In the genomic region with DNA sequence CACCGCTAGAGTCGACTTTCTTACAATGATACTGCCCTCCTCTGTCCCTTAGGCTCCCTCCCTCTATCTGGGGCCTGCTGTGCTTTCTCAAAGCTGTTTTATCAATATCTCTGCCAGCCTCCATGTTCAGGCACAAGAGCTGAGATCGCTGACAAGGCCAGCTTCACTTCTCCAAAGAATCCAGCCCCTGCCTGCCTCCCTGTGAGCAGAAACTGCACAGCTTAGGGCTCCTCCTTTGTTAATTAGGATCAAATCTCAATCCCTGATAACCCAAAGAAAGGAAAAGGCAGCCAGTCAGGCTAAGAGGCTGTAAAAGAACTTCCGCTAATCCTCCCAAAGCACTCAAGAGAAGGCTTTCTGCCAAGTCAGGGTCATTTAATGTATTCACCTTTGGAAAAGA, we compare ENCODE assay signal across 22 cellular contexts.
DNase-seq lines count a peak whose midpoint lies in the region; ATAC-seq, FAIRE-seq and TF ChIP-seq lines count a peak whose summit lies in the region.
"Had no signal": no experiment of that assay in that cellular context is flagged by ENCODE, and none has a peak within 500 bp of the region (broad histone marks: within the 10 kb centered on the region; RNA-seq: fewer than 3 reads in every experiment).

No MANE protein-coding gene starts in this region.

- BruUV-seq in A673 (replicated peaks; lab: Mats Ljungman, UMichigan) (no TSS peak), K562 (replicated peaks; lab: Mats Ljungman, UMichigan) (no TSS peak)

- no peak overlapping the region for H3K4me3 Mint-ChIP-seq in mesothelial cell of epicardium
- no peak overlapping the region for H3K4me3 Mint-ChIP-seq in CD4-positive, alpha-beta T cell
- H3K4me3 Mint-ChIP-seq: activated B cell treated with CpG ODN at 0.5 μM for 24 hours; activated CD4-positive, alpha-beta memory T cell treated with anti-CD3 and anti-CD28 coated beads, Interleukin-2, amount 10 ng/mL, durations not matched to agents 7 days and 5 days; natural killer cell had no signal

- POLR2A ChIA-PET in A673 (lab: Charles Lee; ENCODE audit: low non-redundant PET), result interaction anchor here (0.6 kb wide), 1 partner anchor 93 kb away, joined by 3 read pairs; no protein-coding TSS in a partner anchor
- POLR2A ChIA-PET in K562 (lab: Yijun Ruan, JAX), result interaction anchor here (0.7 to 1.1 kb wide), 2 partner anchors 9 to 14 kb away, joined by 3 to 4 read pairs; no protein-coding TSS in a partner anchor
- POLR2A ChIA-PET in CD4-positive, alpha-beta T cell (lab: Charles Lee), result no interaction called here

- H2AFZ ChIP-seq in K562 (ENCODE audit: low read depth, low read length), result peak overlapping the region; percentile 41; the same call in 1 of the 2 replicates

- intact Hi-C loops in A673 (cut with micrococcal nuclease; ENCODE audit: unreplicated experiment) (no loop called here), K562 (cut with micrococcal nuclease) (no loop called here)
- intact Hi-C loops in CD4-positive, alpha-beta T cell (cut with DNase I, micrococcal nuclease), result no loop called here

- no peaks in the 10 kb centered on the region for H3K9me1 ChIP-seq in K562 (ENCODE audit: control insufficient read depth, insufficient read depth, low read length)

- WGBS in K562 (ENCODE audit: insufficient coverage, low coverage, missing lambda C conversion rate), result 13% methylated on average over 4 of the region's 4 CpGs

- H3K4me1 ChIP-seq in A673 (ENCODE audit: insufficient read depth, low read length, poor library complexity, severe bottlenecking), result peaks cover 14% of the 10 kb centered on the region
- H3K4me1 ChIP-seq in K562 (replicated peaks in 1 of 2; ENCODE audit: control insufficient read depth in 2 of 2, insufficient read depth in 2 of 2, low read length in 2 of 2), result no peaks in the 10 kb centered on the region
- H3K4me1 ChIP-seq: tibial artery had no signal

- H3K27ac Mint-ChIP-seq in mesothelial cell of epicardium, result peak overlapping the region; percentile 86
- no peak overlapping the region for H3K27ac Mint-ChIP-seq in CD4-positive, alpha-beta T cell
- H3K27ac Mint-ChIP-seq: activated B cell treated with CpG ODN at 0.5 μM for 24 hours; activated CD4-positive, alpha-beta memory T cell treated with anti-CD3 and anti-CD28 coated beads, Interleukin-2, amount 10 ng/mL, durations not matched to agents 7 days and 5 days; natural killer cell had no signal

- no peaks in the 10 kb centered on the region for H3K79me2 ChIP-seq in K562 (ENCODE audit: control insufficient read depth, insufficient read depth, low read length)

- peaks cover 16% of the 10 kb centered on the region for H3K27me3 Mint-ChIP-seq in mesothelial cell of epicardium (ENCODE audit: low read depth)
- H3K27me3 Mint-ChIP-seq in CD4-positive, alpha-beta T cell, result no peaks in the 10 kb centered on the region
- H3K27me3 Mint-ChIP-seq: activated B cell treated with CpG ODN at 0.5 μM for 24 hours; activated CD4-positive, alpha-beta memory T cell treated with anti-CD3 and anti-CD28 coated beads, Interleukin-2, amount 10 ng/mL, durations not matched to agents 7 days and 5 days had no signal

- no peak for TF ChIP-seq EP300 in K562 (IDR thresholded peaks at IDR 0.05; ENCODE audit: low read length)

- H3K9me3 Mint-ChIP-seq in mesothelial cell of epicardium, result peaks cover 4% of the 10 kb centered on the region
- H3K9me3 Mint-ChIP-seq in CD4-positive, alpha-beta T cell, result peaks cover 5% of the 10 kb centered on the region
- H3K9me3 Mint-ChIP-seq: activated B cell treated with CpG ODN at 0.5 μM for 24 hours, natural killer cell had no signal

- TF ChIP-seq POLR2A in K562 (conservative IDR thresholded peaks at IDR 0.05), result no peak

- TF ChIP-seq RAD21 in K562 (CRISPR knock-in tag; conservative IDR thresholded peaks at IDR 0.05 in 1 of 2, IDR thresholded peaks at IDR 0.05 in 1 of 2), result no peak

- H3K9me3 ChIP-seq in A673 (ENCODE audit: low read depth, low read length, poor library complexity, severe bottlenecking) (no peaks in the 10 kb centered on the region), K562 (replicated peaks; ENCODE audit: control insufficient read depth, insufficient read depth, low read depth, low read length) (no peaks in the 10 kb centered on the region)
- no peaks in the 10 kb centered on the region for H3K9me3 ChIP-seq in CD4-positive, alpha-beta T cell (ENCODE audit: control insufficient read depth, low read length)
- H3K9me3 ChIP-seq: tibial artery had no signal

- H3K9ac ChIP-seq in K562 (ENCODE audit: insufficient read depth in 1 of 2, low read depth in 2 of 2, low read length in 2 of 2), result no peak overlapping the region

- H3K27me3 ChIP-seq in A673 (replicated peaks; ENCODE audit: insufficient read depth, low read depth, low read length, poor library complexity), result no peaks in the 10 kb centered on the region
- H3K27me3 ChIP-seq in K562 (ENCODE audit: control insufficient read depth in 2 of 2, insufficient read depth in 2 of 2, low read length in 2 of 2), result no peaks in the 10 kb centered on the region
- H3K27me3 ChIP-seq in CD4-positive, alpha-beta T cell (ENCODE audit: control insufficient read depth, insufficient read depth, low read length), result no peaks in the 10 kb centered on the region
- H3K27me3 ChIP-seq: tibial artery had no signal

- DNase-seq in A673 (ENCODE audit: low spot score) (peak; percentile 70), ELF-1 (ENCODE audit: low read depth, low spot score) (peak; percentile 30), K562 (ENCODE audit: extremely low read depth in 1 of 4, low spot score in 3 of 4) (no peak), mesothelial cell of epicardium (ENCODE audit: low spot score in 2 of 2, unreplicated experiment in 2 of 2) (no peak), inferior parietal cortex (ENCODE audit: extremely low spot score) (no peak)
- DNase-seq in activated CD4-positive, alpha-beta T cell treated with anti-CD3 and anti-CD28 coated beads for 1 hour, result no peak
- DNase-seq in CD4-positive, alpha-beta T cell, result no peak
- DNase-seq: activated B cell treated with CpG ODN at 0.5 μM for 24 hours; activated CD4-positive, alpha-beta memory T cell treated with anti-CD3 and anti-CD28 coated beads, Interleukin-2, amount 10 ng/mL, durations not matched to agents 7 days and 5 days; activated gamma-delta T cell treated with Interleukin-2 at 50 U/mL for 16 hours; natural killer cell; NCI-H2171; NCI-H748 treated with DMSO at 0.1 percent for 48 hours; small intestine; stimulated activated CD4-positive, alpha-beta T cell treated with anti-CD3 and anti-CD28 coated beads, Interleukin-2, amount 100 ng/mL, for 48 hours; stimulated activated naive CD4-positive, alpha-beta T cell treated with Interleukin-2 at 50 U/mL for 16 hours; T-helper 2 cell; tibial artery had no signal

- no peak for FAIRE-seq in K562 (lab: Jason Lieb, UNC)
- FAIRE-seq: frontal cortex, HTR-8/SVneo, small intestine had no signal

- no peaks in the 10 kb centered on the region for H3K36me3 Mint-ChIP-seq in mesothelial cell of epicardium
- H3K36me3 Mint-ChIP-seq in CD4-positive, alpha-beta T cell (ENCODE audit: low read depth), result no peaks in the 10 kb centered on the region
- H3K36me3 Mint-ChIP-seq: natural killer cell had no signal

- H3K36me3 ChIP-seq in A673 (ENCODE audit: insufficient read depth, low read length, poor library complexity, severe bottlenecking) (no peaks in the 10 kb centered on the region), K562 (ENCODE audit: control insufficient read depth, insufficient read depth, low read length) (no peaks in the 10 kb centered on the region)
- H3K36me3 ChIP-seq: tibial artery had no signal

- ATAC-seq in K562 (no peak), GM19351 (IDR thresholded peaks at IDR 0.05; ENCODE audit: unreplicated experiment) (no peak)
- ATAC-seq in CD4-positive, alpha-beta T cell (ENCODE audit: poor library complexity), result no peak
- ATAC-seq: HCT116, natural killer cell had no signal

- peak; percentile 46 for TF ChIP-seq CTCF in A673 (conservative IDR thresholded peaks at IDR 0.05; ENCODE audit: low read depth, low read length)
- TF ChIP-seq CTCF in K562 (IDR thresholded peaks at IDR 0.05 in 2 of 3, conservative IDR thresholded peaks at IDR 0.05 in 1 of 3; ENCODE audit: insufficient read depth in 2 of 3, low read depth in 1 of 3, low read length in 3 of 3), result no peak
- TF ChIP-seq CTCF in mesothelial cell of epicardium (IDR thresholded peaks at IDR 0.05; ENCODE audit: unreplicated experiment), result no peak
- no peak for TF ChIP-seq CTCF in CD4-positive, alpha-beta T cell (IDR thresholded peaks at IDR 0.05)

- peaks cover 21% of the 10 kb centered on the region for H3K4me1 Mint-ChIP-seq in mesothelial cell of epicardium
- H3K4me1 Mint-ChIP-seq in CD4-positive, alpha-beta T cell (ENCODE audit: low read depth), result no peaks in the 10 kb centered on the region
- H3K4me1 Mint-ChIP-seq: activated B cell treated with CpG ODN at 0.5 μM for 24 hours; activated CD4-positive, alpha-beta memory T cell treated with anti-CD3 and anti-CD28 coated beads, Interleukin-2, amount 10 ng/mL, durations not matched to agents 7 days and 5 days; natural killer cell had no signal

- H4K20me1 ChIP-seq in K562 (replicated peaks; ENCODE audit: control insufficient read depth, insufficient read depth, low read length), result no peaks in the 10 kb centered on the region

- H3K4me2 ChIP-seq in K562 (ENCODE audit: insufficient read depth, low read length), result no peak overlapping the region

- CTCF ChIA-PET in A673 (lab: Charles Lee) (no interaction called here), K562 (lab: Yijun Ruan, JAX; ENCODE audit: low intra/inter-chr PET ratio) (no interaction called here)
- CTCF ChIA-PET in CD4-positive, alpha-beta T cell (lab: Charles Lee), result no interaction called here

- H3K27ac ChIP-seq in A673 (ENCODE audit: low read depth, low read length, poor library complexity, severe bottlenecking) (peak overlapping the region; percentile 26), K562 (ENCODE audit: extremely low read depth, low read depth, low read length) (no peak overlapping the region)
- H3K27ac ChIP-seq in CD4-positive, alpha-beta T cell (ENCODE audit: low read depth, low read length), result no peak overlapping the region
- H3K27ac ChIP-seq: tibial artery had no signal

- no peak overlapping the region for H3K4me3 ChIP-seq in A673 (ENCODE audit: low read depth, low read length, poor library complexity, severe bottlenecking)
- H3K4me3 ChIP-seq in K562, result no peak overlapping the region
- H3K4me3 ChIP-seq: tibial artery had no signal

- in situ Hi-C loops in K562 (cut with MboI), result no loop called here

TF ChIP-seq in K562, 482 proteins besides CTCF, POLR2A, EP300 and RAD21 (continues in another document):
- TF ChIP-seq GABPB1 (CRISPR knock-in tag; IDR thresholded peaks at IDR 0.05), result no peak
- no peak for TF ChIP-seq NCOA2 (IDR thresholded peaks at IDR 0.05; ENCODE audit: partially characterized antibody in 2 of 2)

Comparison
In these comparisons a context has a peak if more than half of its experiments do, and no peak if none do; other contexts are left out.
1. DNase-seq: peak in A673 (single experiment) and ELF-1 (single experiment); none in K562 (0 of 4), mesothelial cell of epicardium (0 of 2), inferior parietal cortex (single experiment), activated CD4-positive, alpha-beta T cell treated with anti-CD3 and anti-CD28 coated beads for 1 hour (single experiment) and CD4-positive, alpha-beta T cell (0 of 10).